ENCODE assay signal across 8 cellular contexts in the genomic region with DNA sequence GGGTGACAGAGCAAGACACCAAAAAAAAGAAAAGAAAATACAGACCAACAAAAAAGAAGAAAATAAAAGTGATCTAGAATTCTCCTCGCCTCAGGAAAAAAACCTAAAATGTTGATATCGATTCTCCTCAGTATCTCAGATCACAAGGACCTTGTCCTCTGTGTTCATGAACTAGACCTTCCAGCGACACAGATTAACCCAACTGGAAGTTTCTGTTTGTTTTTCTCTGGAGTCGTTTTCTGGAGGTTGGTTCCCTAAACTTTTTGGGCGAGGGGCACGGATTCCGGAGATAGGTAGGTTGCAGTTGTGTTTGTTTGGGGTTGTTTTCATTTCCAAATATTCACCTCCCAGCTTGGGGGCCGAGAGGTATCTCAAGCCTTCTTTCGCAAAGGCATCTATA. TPM values are rescaled to one million over a fixed set of nuclear protein-coding genes. Genes with fewer than 3 reads are reported as not detected.
DNase-seq lines count a peak whose midpoint lies in the region; ATAC-seq and TF ChIP-seq lines count a peak whose summit lies in the region.

No MANE protein-coding gene starts in this region.

- H2AFZ ChIP-seq in DND-41 (ENCODE audit: low read depth, low read length) (no peak overlapping the region), PC-3 (ENCODE audit: low read length) (peak overlapping the region; percentile 91)

- TF ChIP-seq CTCF in DND-41 (IDR thresholded peaks at IDR 0.05; ENCODE audit: borderline replicate concordance, extremely low read depth, low read length, poor library complexity, severe bottlenecking) (no peak), PC-3 (conservative IDR thresholded peaks at IDR 0.05; ENCODE audit: low read depth, low read length) (no peak)

- H3K79me2 ChIP-seq in DND-41 (ENCODE audit: insufficient read depth, low read length), result peaks cover 44% of the 10 kb centered on the region
- H3K79me2 ChIP-seq in PC-3 (ENCODE audit: low read length), result peaks cover 36% of the 10 kb centered on the region

- H3K4me2 ChIP-seq in DND-41 (ENCODE audit: insufficient read depth, low read length) (peak overlapping the region; percentile 82; the same call in 1 of the 2 replicates), PC-3 (ENCODE audit: low read length) (peak overlapping the region; percentile 93)

- ATAC-seq in DND-41 (ENCODE audit: insufficient read depth, low read depth) (no peak), PC-3 (no peak), sciatic nerve (peak; percentile 8), HG02759 (IDR thresholded peaks at IDR 0.05; ENCODE audit: unreplicated experiment) (no peak), HG03432 (IDR thresholded peaks at IDR 0.05; ENCODE audit: unreplicated experiment) (no peak)

- DNase-seq in DND-41, result no peak
- DNase-seq in PC-3, result no peak
- peak; percentile 8 for DNase-seq in fibroblast of peridontal ligament (ENCODE audit: extremely low read depth)
- no peak for DNase-seq in sciatic nerve (ENCODE audit: low spot score)
- no peak for DNase-seq in superior temporal gyrus (ENCODE audit: extremely low spot score)
- DNase-seq in activated CD4-positive, alpha-beta T cell treated with anti-CD3 and anti-CD28 coated beads for 4 hours, result no peak

- H3K9me3 ChIP-seq in DND-41 (ENCODE audit: insufficient read depth, low read length, severe bottlenecking), result no peaks in the 10 kb centered on the region
- H3K9me3 ChIP-seq in PC-3 (ENCODE audit: low read length), result no peaks in the 10 kb centered on the region

- peaks cover 32% of the 10 kb centered on the region for H3K4me1 ChIP-seq in DND-41 (ENCODE audit: insufficient read depth, low read length)
- peaks cover 18% of the 10 kb centered on the region for H3K4me1 ChIP-seq in PC-3 (ENCODE audit: insufficient read depth, low read length)

- peak overlapping the region in 1 of 2 experiments; percentile 89; a peak in 2 of 4 replicates for H3K4me3 ChIP-seq in DND-41 (ENCODE audit: low read depth in 1 of 2, low read length in 2 of 2)
- peak overlapping the region; percentile 95 for H3K4me3 ChIP-seq in PC-3 (ENCODE audit: low read length)

- H3K27ac ChIP-seq in DND-41 (ENCODE audit: low read length) (no peak overlapping the region), PC-3 (ENCODE audit: low read length) (no peak overlapping the region)

- peaks cover 22% of the 10 kb centered on the region; the same call in 1 of the 2 replicates for H4K20me1 ChIP-seq in DND-41 (ENCODE audit: insufficient read depth, low read length)
- H4K20me1 ChIP-seq in PC-3 (ENCODE audit: low read length), result peaks cover 5% of the 10 kb centered on the region; the same call in 1 of the 2 replicates

- CTCF ChIA-PET in PC-3 (lab: Charles Lee), result interaction anchor here (0.6 kb wide), 1 partner anchor 18 kb away, joined by 8 read pairs; no protein-coding TSS in a partner anchor

- intact Hi-C loops in PC-3 (cut with micrococcal nuclease), result loop anchor here (2.0 to 5.0 kb wide), 2 partner anchors 29 to 139 kb away; no protein-coding TSS in a partner anchor
- intact Hi-C loops in sciatic nerve (cut with DNase I), result no loop called here

- no peaks in the 10 kb centered on the region for H3K27me3 ChIP-seq in DND-41 (ENCODE audit: insufficient read depth, low read length, poor library complexity)
- no peaks in the 10 kb centered on the region for H3K27me3 ChIP-seq in PC-3 (ENCODE audit: low read length)

- BruUV-seq in PC-3 (replicated peaks; lab: Mats Ljungman, UMichigan), result TSS peak; percentile 77

- POLR2A ChIA-PET in PC-3 (lab: Charles Lee; ENCODE audit: unreplicated experiment), result no interaction called here

- no peak overlapping the region for H3K9ac ChIP-seq in DND-41 (ENCODE audit: low read depth, low read length)
- peak overlapping the region; percentile 96; the same call in 1 of the 2 replicates for H3K9ac ChIP-seq in PC-3 (ENCODE audit: low read length)

- no peaks in the 10 kb centered on the region for H3K9me2 ChIP-seq in PC-3 (replicated peaks; ENCODE audit: low read length)

- no peaks in the 10 kb centered on the region for H3F3A ChIP-seq in PC-3 (ENCODE audit: low read length, unreplicated experiment)

- H3K36me3 ChIP-seq in DND-41 (ENCODE audit: insufficient read depth, low read length) (peaks cover 33% of the 10 kb centered on the region), PC-3 (ENCODE audit: low read depth, low read length) (peaks cover 28% of the 10 kb centered on the region)

RNA-seq across cellular contexts. Expression of gene RFC5, which starts 0.6 kb away (rescaled TPM):
- 86.4 and 100 TPM in 2 replicates for total RNA-seq in PC-3 (2014; rRNA removed)
- 11.2 TPM for total RNA-seq in sciatic nerve

RNA-seq across cellular contexts. Expression of gene WSB2, which starts 45.0 kb away (rescaled TPM):
- total RNA-seq in PC-3 (2014; rRNA removed) (166 and 203 TPM in 2 replicates), sciatic nerve (62.5 TPM)

RNA-seq across cellular contexts. Expression of gene KSR2, which starts 47.2 kb away (rescaled TPM):
- total RNA-seq in PC-3 (2014; rRNA removed) (0.80 and 2.8 TPM in 2 replicates), sciatic nerve (not detected)
